1 cellular context compared by ENCODE assay signal in the genomic region with DNA sequence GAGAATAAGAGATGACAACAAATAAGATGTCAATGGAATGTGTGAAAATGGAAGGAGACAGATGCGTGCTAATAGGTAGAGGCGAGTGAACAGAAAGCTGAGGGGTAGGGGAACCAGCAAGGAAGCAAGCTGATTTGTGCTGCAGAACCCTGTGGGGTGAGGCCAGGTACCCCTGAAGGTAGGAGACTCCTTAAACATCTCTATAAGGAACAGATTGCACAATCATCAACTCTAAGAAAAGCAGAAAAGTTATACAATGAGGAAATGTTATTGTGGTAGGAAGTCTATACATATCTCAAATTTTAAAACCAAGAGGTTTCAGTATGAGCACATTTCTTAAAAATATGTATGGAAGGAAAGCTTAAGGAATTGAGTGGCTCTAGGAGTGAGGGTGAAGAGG.
TF ChIP-seq lines count a peak whose summit lies in the region.

No MANE protein-coding gene starts in this region.

TF ChIP-seq in Ishikawa, 13 proteins besides CTCF, POLR2A, EP300 and RAD21 (continued from another document):
- TF ChIP-seq, protein P1, sequence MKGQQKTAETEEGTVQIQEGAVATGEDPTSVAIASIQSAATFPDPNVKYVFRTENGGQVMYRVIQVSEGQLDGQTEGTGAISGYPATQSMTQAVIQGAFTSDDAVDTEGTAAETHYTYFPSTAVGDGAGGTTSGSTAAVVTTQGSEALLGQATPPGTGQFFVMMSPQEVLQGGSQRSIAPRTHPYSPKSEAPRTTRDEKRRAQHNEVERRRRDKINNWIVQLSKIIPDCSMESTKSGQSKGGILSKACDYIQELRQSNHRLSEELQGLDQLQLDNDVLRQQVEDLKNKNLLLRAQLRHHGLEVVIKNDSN (IDR thresholded peaks at IDR 0.05) = no peak
- TF ChIP-seq EGR1 (IDR thresholded peaks at IDR 0.05) (no peak), TEAD4 (IDR thresholded peaks at IDR 0.05) (no peak)
- TF ChIP-seq, protein P2, sequence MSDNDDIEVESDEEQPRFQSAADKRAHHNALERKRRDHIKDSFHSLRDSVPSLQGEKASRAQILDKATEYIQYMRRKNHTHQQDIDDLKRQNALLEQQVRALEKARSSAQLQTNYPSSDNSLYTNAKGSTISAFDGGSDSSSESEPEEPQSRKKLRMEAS (IDR thresholded peaks at IDR 0.05) = no peak
